1 cellular context compared by ENCODE assay signal in the genomic region with DNA sequence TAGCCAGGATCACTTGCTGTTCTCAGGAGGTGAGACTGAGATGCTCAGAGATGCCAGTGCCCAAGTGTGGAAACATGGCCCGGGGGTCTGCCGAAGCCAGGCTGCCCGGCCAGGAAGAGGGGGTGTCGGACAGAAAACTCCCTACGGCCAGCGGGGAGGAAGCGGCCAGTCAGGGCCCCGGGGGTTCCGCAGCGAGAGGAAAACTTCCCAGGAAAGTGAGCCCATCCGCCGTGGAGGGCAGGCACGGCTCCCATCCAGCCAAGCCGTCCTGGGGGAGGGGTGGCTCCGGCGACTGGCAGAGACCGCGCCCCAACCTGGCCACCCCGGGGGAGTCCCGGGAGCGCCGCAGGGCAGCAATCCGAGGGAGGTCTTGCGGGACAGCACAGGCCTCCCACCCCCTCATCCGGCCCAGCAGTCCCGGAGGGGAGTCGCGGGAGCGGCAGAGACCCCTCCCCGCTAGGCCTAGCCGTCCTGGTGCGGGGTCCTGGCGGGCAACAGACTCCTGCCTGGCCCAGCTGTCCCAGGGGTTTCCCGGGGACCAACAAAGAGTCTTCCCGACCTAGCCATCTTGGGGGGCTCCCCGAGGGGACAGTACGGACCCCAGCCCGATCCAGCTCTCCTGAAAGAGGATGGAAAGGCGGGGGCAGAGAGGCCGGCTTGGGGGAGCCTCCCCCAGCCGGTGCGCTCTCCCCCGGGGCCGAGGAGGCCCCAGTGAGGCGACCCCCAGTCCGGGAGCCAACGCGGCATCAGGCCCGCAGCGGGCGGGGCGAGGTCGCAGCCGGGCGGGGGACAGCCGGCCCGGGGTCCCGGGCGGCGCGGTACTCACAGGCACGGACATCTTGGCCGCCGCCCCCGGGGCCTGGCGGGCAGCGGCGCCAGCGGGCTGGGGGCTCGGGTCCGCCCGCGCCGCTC.
TF ChIP-seq lines count a peak whose summit lies in the region.

No MANE protein-coding gene starts in this region.

TF ChIP-seq in HepG2, 621 proteins besides CTCF, POLR2A, EP300 and RAD21 (continued from another document and continues in another):
- TF ChIP-seq, protein P1, sequence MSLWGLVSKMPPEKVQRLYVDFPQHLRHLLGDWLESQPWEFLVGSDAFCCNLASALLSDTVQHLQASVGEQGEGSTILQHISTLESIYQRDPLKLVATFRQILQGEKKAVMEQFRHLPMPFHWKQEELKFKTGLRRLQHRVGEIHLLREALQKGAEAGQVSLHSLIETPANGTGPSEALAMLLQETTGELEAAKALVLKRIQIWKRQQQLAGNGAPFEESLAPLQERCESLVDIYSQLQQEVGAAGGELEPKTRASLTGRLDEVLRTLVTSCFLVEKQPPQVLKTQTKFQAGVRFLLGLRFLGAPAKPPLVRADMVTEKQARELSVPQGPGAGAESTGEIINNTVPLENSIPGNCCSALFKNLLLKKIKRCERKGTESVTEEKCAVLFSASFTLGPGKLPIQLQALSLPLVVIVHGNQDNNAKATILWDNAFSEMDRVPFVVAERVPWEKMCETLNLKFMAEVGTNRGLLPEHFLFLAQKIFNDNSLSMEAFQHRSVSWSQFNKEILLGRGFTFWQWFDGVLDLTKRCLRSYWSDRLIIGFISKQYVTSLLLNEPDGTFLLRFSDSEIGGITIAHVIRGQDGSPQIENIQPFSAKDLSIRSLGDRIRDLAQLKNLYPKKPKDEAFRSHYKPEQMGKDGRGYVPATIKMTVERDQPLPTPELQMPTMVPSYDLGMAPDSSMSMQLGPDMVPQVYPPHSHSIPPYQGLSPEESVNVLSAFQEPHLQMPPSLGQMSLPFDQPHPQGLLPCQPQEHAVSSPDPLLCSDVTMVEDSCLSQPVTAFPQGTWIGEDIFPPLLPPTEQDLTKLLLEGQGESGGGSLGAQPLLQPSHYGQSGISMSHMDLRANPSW (CRISPR knock-in tag; IDR thresholded peaks at IDR 0.05; ENCODE audit: borderline replicate concordance), result no peak
- TF ChIP-seq SRSF1 (optimal IDR thresholded peaks at IDR 0.05; ENCODE audit: low read depth, low read length) (peak; percentile 39), ZNF841 (CRISPR knock-in tag; IDR thresholded peaks at IDR 0.05; ENCODE audit: borderline replicate concordance) (no peak), ZNF83 (CRISPR knock-in tag; IDR thresholded peaks at IDR 0.05; ENCODE audit: borderline replicate concordance) (no peak), ZFP36 (IDR thresholded peaks at IDR 0.05; ENCODE audit: borderline replicate concordance, low read depth, low read length, partially characterized antibody) (no peak), RBM39 (IDR thresholded peaks at IDR 0.05; ENCODE audit: low read depth, low read length, poor library complexity, severe bottlenecking) (no peak), NR2C2 (CRISPR knock-in tag; IDR thresholded peaks at IDR 0.05; ENCODE audit: borderline replicate concordance) (no peak), ZSCAN21 (CRISPR knock-in tag; IDR thresholded peaks at IDR 0.05; ENCODE audit: borderline replicate concordance) (peak; percentile 31; the same call in 1 of the 2 replicates), ZNF12 (CRISPR knock-in tag; IDR thresholded peaks at IDR 0.05) (no peak), PHF20 (CRISPR knock-in tag; IDR thresholded peaks at IDR 0.05) (no peak), ZFP62 (CRISPR knock-in tag; IDR thresholded peaks at IDR 0.05) (no peak), ZNF343 (CRISPR knock-in tag; IDR thresholded peaks at IDR 0.05) (no peak), ZMYM2 (CRISPR knock-in tag; IDR thresholded peaks at IDR 0.05) (no peak), ZNF329 (CRISPR knock-in tag; IDR thresholded peaks at IDR 0.05; ENCODE audit: low read depth) (no peak), ZFAT (CRISPR knock-in tag; conservative IDR thresholded peaks at IDR 0.05) (no peak), ZNF598 (CRISPR knock-in tag; IDR thresholded peaks at IDR 0.05; ENCODE audit: borderline replicate concordance) (no peak), PHF5A (CRISPR knock-in tag; IDR thresholded peaks at IDR 0.05; ENCODE audit: low read depth, unreplicated experiment) (no peak), HOXA5 (CRISPR knock-in tag; IDR thresholded peaks at IDR 0.05) (no peak), ZNF510 (CRISPR knock-in tag; IDR thresholded peaks at IDR 0.05; ENCODE audit: low read depth) (no peak), CCAR2 (optimal IDR thresholded peaks at IDR 0.05; ENCODE audit: low read depth, low read length) (no peak), ZNF331 (CRISPR knock-in tag; IDR thresholded peaks at IDR 0.05) (0 out of 2 replicates have a peak, but pooled peaks have one; percentile 11), NFIB (CRISPR knock-in tag; IDR thresholded peaks at IDR 0.05; ENCODE audit: borderline replicate concordance) (no peak), ZNF670 (CRISPR knock-in tag; IDR thresholded peaks at IDR 0.05; ENCODE audit: borderline replicate concordance) (no peak), HDAC1 (CRISPR knock-in tag; IDR thresholded peaks at IDR 0.05) (peak; percentile 12; the same call in 1 of the 2 replicates), ZNF713 (CRISPR knock-in tag; IDR thresholded peaks at IDR 0.05) (peak; percentile 77; the same call in 1 of the 2 replicates), EHMT2 (IDR thresholded peaks at IDR 0.05; ENCODE audit: borderline replicate concordance, low read depth, low read length) (no peak), ZNF780A (CRISPR knock-in tag; IDR thresholded peaks at IDR 0.05) (no peak)
- TF ChIP-seq, protein P2, sequence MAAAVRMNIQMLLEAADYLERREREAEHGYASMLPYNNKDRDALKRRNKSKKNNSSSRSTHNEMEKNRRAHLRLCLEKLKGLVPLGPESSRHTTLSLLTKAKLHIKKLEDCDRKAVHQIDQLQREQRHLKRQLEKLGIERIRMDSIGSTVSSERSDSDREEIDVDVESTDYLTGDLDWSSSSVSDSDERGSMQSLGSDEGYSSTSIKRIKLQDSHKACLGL (CRISPR knock-in tag; IDR thresholded peaks at IDR 0.05), result peak; percentile 78
- TF ChIP-seq, protein P3, sequence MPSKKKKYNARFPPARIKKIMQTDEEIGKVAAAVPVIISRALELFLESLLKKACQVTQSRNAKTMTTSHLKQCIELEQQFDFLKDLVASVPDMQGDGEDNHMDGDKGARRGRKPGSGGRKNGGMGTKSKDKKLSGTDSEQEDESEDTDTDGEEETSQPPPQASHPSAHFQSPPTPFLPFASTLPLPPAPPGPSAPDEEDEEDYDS (CRISPR knock-in tag; IDR thresholded peaks at IDR 0.05), result no peak
- TF ChIP-seq, protein P4, sequence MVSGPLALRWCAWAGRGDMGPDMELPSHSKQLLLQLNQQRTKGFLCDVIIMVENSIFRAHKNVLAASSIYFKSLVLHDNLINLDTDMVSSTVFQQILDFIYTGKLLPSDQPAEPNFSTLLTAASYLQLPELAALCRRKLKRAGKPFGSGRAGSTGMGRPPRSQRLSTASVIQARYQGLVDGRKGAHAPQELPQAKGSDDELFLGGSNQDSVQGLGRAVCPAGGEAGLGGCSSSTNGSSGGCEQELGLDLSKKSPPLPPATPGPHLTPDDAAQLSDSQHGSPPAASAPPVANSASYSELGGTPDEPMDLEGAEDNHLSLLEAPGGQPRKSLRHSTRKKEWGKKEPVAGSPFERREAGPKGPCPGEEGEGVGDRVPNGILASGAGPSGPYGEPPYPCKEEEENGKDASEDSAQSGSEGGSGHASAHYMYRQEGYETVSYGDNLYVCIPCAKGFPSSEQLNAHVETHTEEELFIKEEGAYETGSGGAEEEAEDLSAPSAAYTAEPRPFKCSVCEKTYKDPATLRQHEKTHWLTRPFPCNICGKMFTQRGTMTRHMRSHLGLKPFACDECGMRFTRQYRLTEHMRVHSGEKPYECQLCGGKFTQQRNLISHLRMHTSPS (CRISPR knock-in tag; IDR thresholded peaks at IDR 0.05; ENCODE audit: low read depth), result no peak
- TF ChIP-seq, protein P5, sequence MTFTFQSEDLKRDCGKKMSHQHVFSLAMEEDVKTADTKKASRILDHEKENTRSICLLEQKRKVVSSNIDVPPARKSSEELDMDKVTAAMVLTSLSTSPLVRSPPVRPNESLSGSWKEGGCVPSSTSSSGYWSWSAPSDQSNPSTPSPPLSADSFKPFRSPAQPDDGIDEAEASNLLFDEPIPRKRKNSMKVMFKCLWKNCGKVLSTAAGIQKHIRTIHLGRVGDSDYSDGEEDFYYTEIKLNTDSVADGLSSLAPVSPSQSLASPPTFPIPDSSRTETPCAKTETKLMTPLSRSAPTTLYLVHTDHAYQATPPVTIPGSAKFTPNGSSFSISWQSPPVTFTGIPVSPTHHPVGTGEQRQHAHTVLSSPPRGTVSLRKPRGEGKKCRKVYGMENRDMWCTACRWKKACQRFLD (CRISPR knock-in tag; IDR thresholded peaks at IDR 0.05; ENCODE audit: borderline replicate concordance), result no peak
- TF ChIP-seq, protein P6, sequence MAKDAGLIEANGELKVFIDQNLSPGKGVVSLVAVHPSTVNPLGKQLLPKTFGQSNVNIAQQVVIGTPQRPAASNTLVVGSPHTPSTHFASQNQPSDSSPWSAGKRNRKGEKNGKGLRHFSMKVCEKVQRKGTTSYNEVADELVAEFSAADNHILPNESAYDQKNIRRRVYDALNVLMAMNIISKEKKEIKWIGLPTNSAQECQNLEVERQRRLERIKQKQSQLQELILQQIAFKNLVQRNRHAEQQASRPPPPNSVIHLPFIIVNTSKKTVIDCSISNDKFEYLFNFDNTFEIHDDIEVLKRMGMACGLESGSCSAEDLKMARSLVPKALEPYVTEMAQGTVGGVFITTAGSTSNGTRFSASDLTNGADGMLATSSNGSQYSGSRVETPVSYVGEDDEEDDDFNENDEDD (CRISPR knock-in tag; IDR thresholded peaks at IDR 0.05; ENCODE audit: borderline replicate concordance), result no peak
- TF ChIP-seq, protein P7, sequence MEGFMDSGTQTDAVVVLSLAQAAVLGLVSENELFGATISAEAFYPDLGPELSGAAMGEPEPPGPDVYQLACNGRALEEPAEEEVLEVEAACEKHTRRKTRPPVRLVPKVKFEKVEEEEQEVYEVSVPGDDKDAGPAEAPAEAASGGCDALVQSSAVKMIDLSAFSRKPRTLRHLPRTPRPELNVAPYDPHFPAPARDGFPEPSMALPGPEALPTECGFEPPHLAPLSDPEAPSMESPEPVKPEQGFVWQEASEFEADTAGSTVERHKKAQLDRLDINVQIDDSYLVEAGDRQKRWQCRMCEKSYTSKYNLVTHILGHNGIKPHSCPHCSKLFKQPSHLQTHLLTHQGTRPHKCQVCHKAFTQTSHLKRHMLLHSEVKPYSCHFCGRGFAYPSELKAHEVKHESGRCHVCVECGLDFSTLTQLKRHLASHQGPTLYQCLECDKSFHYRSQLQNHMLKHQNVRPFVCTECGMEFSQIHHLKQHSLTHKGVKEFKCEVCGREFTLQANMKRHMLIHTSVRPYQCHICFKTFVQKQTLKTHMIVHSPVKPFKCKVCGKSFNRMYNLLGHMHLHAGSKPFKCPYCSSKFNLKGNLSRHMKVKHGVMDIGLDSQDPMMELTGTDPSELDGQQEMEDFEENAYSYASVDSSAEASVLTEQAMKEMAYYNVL (CRISPR knock-in tag; IDR thresholded peaks at IDR 0.05; ENCODE audit: borderline replicate concordance), result 0 out of 2 replicates have a peak, but pooled peaks have one; percentile 25
- TF ChIP-seq, protein P8, sequence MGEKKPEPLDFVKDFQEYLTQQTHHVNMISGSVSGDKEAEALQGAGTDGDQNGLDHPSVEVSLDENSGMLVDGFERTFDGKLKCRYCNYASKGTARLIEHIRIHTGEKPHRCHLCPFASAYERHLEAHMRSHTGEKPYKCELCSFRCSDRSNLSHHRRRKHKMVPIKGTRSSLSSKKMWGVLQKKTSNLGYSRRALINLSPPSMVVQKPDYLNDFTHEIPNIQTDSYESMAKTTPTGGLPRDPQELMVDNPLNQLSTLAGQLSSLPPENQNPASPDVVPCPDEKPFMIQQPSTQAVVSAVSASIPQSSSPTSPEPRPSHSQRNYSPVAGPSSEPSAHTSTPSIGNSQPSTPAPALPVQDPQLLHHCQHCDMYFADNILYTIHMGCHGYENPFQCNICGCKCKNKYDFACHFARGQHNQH (CRISPR knock-in tag; IDR thresholded peaks at IDR 0.05), result 0 out of 2 replicates have a peak, but pooled peaks have one; percentile 37
- TF ChIP-seq, protein P9, sequence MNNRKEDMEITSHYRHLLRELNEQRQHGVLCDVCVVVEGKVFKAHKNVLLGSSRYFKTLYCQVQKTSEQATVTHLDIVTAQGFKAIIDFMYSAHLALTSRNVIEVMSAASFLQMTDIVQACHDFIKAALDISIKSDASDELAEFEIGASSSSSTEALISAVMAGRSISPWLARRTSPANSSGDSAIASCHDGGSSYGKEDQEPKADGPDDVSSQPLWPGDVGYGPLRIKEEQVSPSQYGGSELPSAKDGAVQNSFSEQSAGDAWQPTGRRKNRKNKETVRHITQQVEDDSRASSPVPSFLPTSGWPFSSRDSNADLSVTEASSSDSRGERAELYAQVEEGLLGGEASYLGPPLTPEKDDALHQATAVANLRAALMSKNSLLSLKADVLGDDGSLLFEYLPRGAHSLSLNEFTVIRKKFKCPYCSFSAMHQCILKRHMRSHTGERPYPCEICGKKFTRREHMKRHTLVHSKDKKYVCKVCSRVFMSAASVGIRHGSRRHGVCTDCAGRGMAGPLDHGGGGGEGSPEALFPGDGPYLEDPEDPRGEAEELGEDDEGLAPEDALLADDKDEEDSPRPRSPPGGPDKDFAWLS (CRISPR knock-in tag; IDR thresholded peaks at IDR 0.05; ENCODE audit: borderline replicate concordance), result no peak
- TF ChIP-seq, protein P10, sequence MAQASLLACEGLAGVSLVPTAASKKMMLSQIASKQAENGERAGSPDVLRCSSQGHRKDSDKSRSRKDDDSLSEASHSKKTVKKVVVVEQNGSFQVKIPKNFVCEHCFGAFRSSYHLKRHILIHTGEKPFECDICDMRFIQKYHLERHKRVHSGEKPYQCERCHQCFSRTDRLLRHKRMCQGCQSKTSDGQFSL (CRISPR knock-in tag; IDR thresholded peaks at IDR 0.05), result no peak
- TF ChIP-seq, protein P11, sequence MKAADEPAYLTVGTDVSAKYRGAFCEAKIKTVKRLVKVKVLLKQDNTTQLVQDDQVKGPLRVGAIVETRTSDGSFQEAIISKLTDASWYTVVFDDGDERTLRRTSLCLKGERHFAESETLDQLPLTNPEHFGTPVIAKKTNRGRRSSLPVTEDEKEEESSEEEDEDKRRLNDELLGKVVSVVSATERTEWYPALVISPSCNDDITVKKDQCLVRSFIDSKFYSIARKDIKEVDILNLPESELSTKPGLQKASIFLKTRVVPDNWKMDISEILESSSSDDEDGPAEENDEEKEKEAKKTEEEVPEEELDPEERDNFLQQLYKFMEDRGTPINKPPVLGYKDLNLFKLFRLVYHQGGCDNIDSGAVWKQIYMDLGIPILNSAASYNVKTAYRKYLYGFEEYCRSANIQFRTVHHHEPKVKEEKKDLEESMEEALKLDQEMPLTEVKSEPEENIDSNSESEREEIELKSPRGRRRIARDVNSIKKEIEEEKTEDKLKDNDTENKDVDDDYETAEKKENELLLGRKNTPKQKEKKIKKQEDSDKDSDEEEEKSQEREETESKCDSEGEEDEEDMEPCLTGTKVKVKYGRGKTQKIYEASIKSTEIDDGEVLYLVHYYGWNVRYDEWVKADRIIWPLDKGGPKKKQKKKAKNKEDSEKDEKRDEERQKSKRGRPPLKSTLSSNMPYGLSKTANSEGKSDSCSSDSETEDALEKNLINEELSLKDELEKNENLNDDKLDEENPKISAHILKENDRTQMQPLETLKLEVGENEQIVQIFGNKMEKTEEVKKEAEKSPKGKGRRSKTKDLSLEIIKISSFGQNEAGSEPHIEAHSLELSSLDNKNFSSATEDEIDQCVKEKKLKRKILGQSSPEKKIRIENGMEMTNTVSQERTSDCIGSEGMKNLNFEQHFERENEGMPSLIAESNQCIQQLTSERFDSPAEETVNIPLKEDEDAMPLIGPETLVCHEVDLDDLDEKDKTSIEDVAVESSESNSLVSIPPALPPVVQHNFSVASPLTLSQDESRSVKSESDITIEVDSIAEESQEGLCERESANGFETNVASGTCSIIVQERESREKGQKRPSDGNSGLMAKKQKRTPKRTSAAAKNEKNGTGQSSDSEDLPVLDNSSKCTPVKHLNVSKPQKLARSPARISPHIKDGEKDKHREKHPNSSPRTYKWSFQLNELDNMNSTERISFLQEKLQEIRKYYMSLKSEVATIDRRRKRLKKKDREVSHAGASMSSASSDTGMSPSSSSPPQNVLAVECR (CRISPR knock-in tag; IDR thresholded peaks at IDR 0.05; ENCODE audit: borderline replicate concordance), result peak; percentile 71
